In genomic region chr2:9983413-9984216, GRCh38 we compare ENCODE assay signal across 11 cellular contexts. TPM values are rescaled to one million over a fixed set of nuclear protein-coding genes. Genes with fewer than 3 reads are reported as not detected.
DNase-seq lines count a peak whose midpoint lies in the region; ATAC-seq and TF ChIP-seq lines count a peak whose summit lies in the region.
"Had no signal": no experiment of that assay in that cellular context is flagged by ENCODE, and none has a peak within 500 bp of the region (broad histone marks: within the 10 kb centered on the region; RNA-seq: fewer than 3 reads in every experiment).

No MANE protein-coding gene starts in this region.

- DNase-seq in heart right ventricle = no peak
- DNase-seq in Right ventricle myocardium superior = no peak
- DNase-seq in RPMI7951 (ENCODE audit: low read depth) = peak; percentile 29
- peak; percentile 47 for DNase-seq in fibroblast of the aortic adventitia (ENCODE audit: low read depth)
- DNase-seq in suprapubic skin (ENCODE audit: low spot score in 2 of 2) = no peak
- no peak for DNase-seq in COLO668 (lab: John Stamatoyannopoulos, UW; ENCODE audit: unreplicated experiment)
- no peak for DNase-seq in uterus
- DNase-seq in stimulated activated CD4-positive, alpha-beta T cell treated with anti-CD3 and anti-CD28 coated beads, Interleukin-15, amount 100 ng/mL, for 24 hours = no peak
- DNase-seq: activated CD4-positive, CD25-positive, alpha-beta regulatory T cell treated with anti-CD3 and anti-CD28 coated beads, Interleukin-2, amount 50 U/mL, for 72 hours had no signal

- no peak for TF ChIP-seq EP300 in suprapubic skin (IDR thresholded peaks at IDR 0.05)

- 59 to 77% methylated on average over 15 of the region's 15 CpGs for WGBS in heart right ventricle, 2 donors
- WGBS in suprapubic skin = 62% methylated on average over 15 of the region's 15 CpGs

- ATAC-seq in heart right ventricle (peak in 2 of 8 donors; percentile 2 to 37), Right ventricle myocardium superior (ENCODE audit: poor library complexity) (no peak)

- H3K4me1 ChIP-seq in heart right ventricle (peaks cover 5 to 43% (median 21%) of the 10 kb centered on the region in 9 donors), suprapubic skin (peaks cover 37% of the 10 kb centered on the region), uterus (no peaks in the 10 kb centered on the region)

- no peaks in the 10 kb centered on the region for H3K27me3 ChIP-seq in heart right ventricle
- no peaks in the 10 kb centered on the region for H3K27me3 ChIP-seq in suprapubic skin
- H3K27me3 ChIP-seq in uterus = no peaks in the 10 kb centered on the region
- H3K27me3 ChIP-seq: hepatocyte had no signal

- H3K4me3 ChIP-seq in heart right ventricle = peak overlapping the region in 1 of 10 donors; percentile 11
- H3K4me3 ChIP-seq in fibroblast of the aortic adventitia (ENCODE audit: low read depth, low read length) = no peak overlapping the region
- H3K4me3 ChIP-seq in suprapubic skin = no peak overlapping the region
- H3K4me3 ChIP-seq in uterus = no peak overlapping the region
- H3K4me3 ChIP-seq: GM23338, hepatocyte had no signal

- H3K27ac ChIP-seq in heart right ventricle (peak overlapping the region in 6 of 10 donors; percentile 10 to 58 (median 28)), suprapubic skin (peak overlapping the region; percentile 61), uterus (peak overlapping the region in 1 of 2 donors; percentile 49)
- H3K27ac ChIP-seq: hepatocyte had no signal

- TF ChIP-seq POLR2A in suprapubic skin (IDR thresholded peaks at IDR 0.05) = no peak
- TF ChIP-seq POLR2A in uterus (IDR thresholded peaks at IDR 0.05) = no peak

- H3K36me3 ChIP-seq in heart right ventricle = no peaks in the 10 kb centered on the region
- peaks cover 14% of the 10 kb centered on the region for H3K36me3 ChIP-seq in suprapubic skin
- H3K36me3 ChIP-seq in uterus = no peaks in the 10 kb centered on the region

- TF ChIP-seq CTCF in heart right ventricle (IDR thresholded peaks at IDR 0.05) = no peak
- TF ChIP-seq CTCF in fibroblast of the aortic adventitia (IDR thresholded peaks at IDR 0.05; ENCODE audit: insufficient read depth, low read length) = no peak
- no peak for TF ChIP-seq CTCF in suprapubic skin (IDR thresholded peaks at IDR 0.05)
- no peak for TF ChIP-seq CTCF in uterus (IDR thresholded peaks at IDR 0.05)

- intact Hi-C loops in heart right ventricle (cut with DNase I) (loop anchor here in 7 of 10 donors (1.0 to 10.0 kb wide), 6 partner anchors 63 to 461 kb away; partner anchors contain the start of gene ODC1 (in 1 of the 7)), Right ventricle myocardium superior (cut with DNase I) (loop anchor here (5.0 kb wide), 1 partner anchor 64 kb away; no protein-coding TSS in a partner anchor), uterus (cut with DNase I; ENCODE audit: low total_unique reads) (loop anchor here (5.0 kb wide), 1 partner anchor 64 kb away; no protein-coding TSS in a partner anchor)

- H3K9me3 ChIP-seq in heart right ventricle (no peaks in the 10 kb centered on the region), suprapubic skin (no peaks in the 10 kb centered on the region), uterus (no peaks in the 10 kb centered on the region)

RNA-seq across cellular contexts. Expression of gene GRHL1, which starts 32.1 kb away (rescaled TPM):
- total RNA-seq in heart right ventricle = 1 to 10 TPM in 5 of 10 donors, under 1 TPM in 5; 0.57 to 3.0 (median 1.2) TPM
- under 1 TPM; 0.29 to 0.80 TPM for polyA plus RNA-seq in heart right ventricle
- total RNA-seq in Right ventricle myocardium superior = 1.0 TPM
- total RNA-seq in RPMI7951 (2014; rRNA removed; shearing (Covaris generic)) = 0.36 and 0.68 TPM in 2 replicates
- 1.3 TPM in 1 of 2 replicates, not detected in the other for total RNA-seq in fibroblast of the aortic adventitia (ENCODE audit: low replicate concordance)
- 100 to 1,000 TPM; 112 to 233 (median 121) TPM for total RNA-seq in suprapubic skin
- total RNA-seq in uterus = 1 to 10 TPM in 2 of 4 donors, under 1 TPM in 2; 0.24 to 2.8 (median 1.4) TPM

RNA-seq across cellular contexts. Expression of gene KLF11, which starts 59.7 kb away (rescaled TPM):
- total RNA-seq in heart right ventricle = 10 to 100 TPM; 13.3 to 33.7 (median 20.0) TPM
- polyA plus RNA-seq in heart right ventricle = 1 to 10 TPM; 6.1 to 7.2 TPM
- total RNA-seq in Right ventricle myocardium superior = 24.4 TPM
- total RNA-seq in RPMI7951 (2014; rRNA removed; shearing (Covaris generic)) = 2.4 and 3.0 TPM in 2 replicates
- total RNA-seq in fibroblast of the aortic adventitia (ENCODE audit: low replicate concordance) = 6.3 and 17.2 TPM in 2 replicates
- 10 to 100 TPM; 48.6 to 81.6 (median 58.8) TPM for total RNA-seq in suprapubic skin
- total RNA-seq in uterus = 10 to 100 TPM; 23.4 to 49.9 (median 31.7) TPM

Comparison
In these comparisons a context has a peak if more than half of its experiments do, and no peak if none do; other contexts are left out.
1. DNase-seq: peak in RPMI7951 (single experiment) and fibroblast of the aortic adventitia (single experiment); none in heart right ventricle (0 of 2), Right ventricle myocardium superior (single experiment), suprapubic skin (0 of 2), COLO668 (single experiment), uterus (0 of 2) and stimulated activated CD4-positive, alpha-beta T cell treated with anti-CD3 and anti-CD28 coated beads, Interleukin-15, amount 100 ng/mL, for 24 hours (single experiment).
2. RNA of gene GRHL1, which starts 32.1 kb away (total RNA-seq): 112 to 233 TPM in suprapubic skin; 0.24 to 2.8 TPM in uterus, 0.57 to 3.0 TPM in heart right ventricle, 1.3 TPM in fibroblast of the aortic adventitia, 1.0 TPM in Right ventricle myocardium superior (single experiment) and 0.36 to 0.68 TPM in RPMI7951; every median in the first group is over 10 times any median in the second.